In genomic region chr21:37339527-37339889, GRCh38 we compare ENCODE assay signal across 16 cellular contexts. TPM values are rescaled to one million over a fixed set of nuclear protein-coding genes. Genes with fewer than 3 reads are reported as not detected.
DNase-seq lines count a peak whose midpoint lies in the region; TF ChIP-seq lines count a peak whose summit lies in the region.
"Had no signal": no experiment of that assay in that cellular context is flagged by ENCODE, and none has a peak within 500 bp of the region (broad histone marks: within the 10 kb centered on the region; RNA-seq: fewer than 3 reads in every experiment).

No MANE protein-coding gene starts in this region.

- no peaks in the 10 kb centered on the region for H3K27me3 Mint-ChIP-seq in osteocyte (ENCODE audit: unreplicated experiment)

- H3K9me3 ChIP-seq in SJCRH30 (replicated peaks) (peaks cover 7% of the 10 kb centered on the region; the same call in 1 of the 2 replicates), esophagus muscularis mucosa (no peaks in the 10 kb centered on the region), WERI-Rb-1 (ENCODE audit: severe bottlenecking) (peaks cover 15% of the 10 kb centered on the region)

- H3K4me1 ChIP-seq in ACC112 (ENCODE audit: control insufficient read depth, insufficient read depth, low read length, unreplicated experiment), result peaks cover 19% of the 10 kb centered on the region
- H3K4me1 ChIP-seq in SJCRH30, result peaks cover 19% of the 10 kb centered on the region
- H3K4me1 ChIP-seq in esophagus muscularis mucosa, result peaks cover 19 to 21% (median 19%) of the 10 kb centered on the region in 4 donors

- H3K36me3 ChIP-seq in ACC112 (ENCODE audit: insufficient read depth, low read length), result no peaks in the 10 kb centered on the region
- H3K36me3 ChIP-seq in SJCRH30, result no peaks in the 10 kb centered on the region
- H3K36me3 ChIP-seq in esophagus muscularis mucosa, result no peaks in the 10 kb centered on the region
- H3K36me3 ChIP-seq in WERI-Rb-1, result no peaks in the 10 kb centered on the region; the same call in 1 of the 2 replicates
- H3K36me3 ChIP-seq: neural progenitor cell had no signal

- peak overlapping the region; percentile 98 for H3K27ac Mint-ChIP-seq in osteocyte (ENCODE audit: unreplicated experiment)
- H3K27ac Mint-ChIP-seq: activated T-cell treated with anti-CD3 and anti-CD28 coated beads, Interleukin-2, amount 50 U/mL, for 72 hours; H9; neural progenitor cell had no signal

- WGBS in esophagus muscularis mucosa, result 40% methylated on average over 1 of the region's 1 CpG

- DNase-seq in SJCRH30 (no peak), esophagus muscularis mucosa (ENCODE audit: extremely low spot score) (no peak), osteocyte (ENCODE audit: extremely low spot score, unreplicated experiment) (no peak), iPS-NIHi7 (ENCODE audit: extremely low spot score) (no peak), dermis blood vessel endothelial cell (no peak), WERI-Rb-1 (no peak), KBM-7 (no peak)
- DNase-seq: activated CD4-positive, alpha-beta T cell treated with anti-CD3 and anti-CD28 coated beads, Interleukin-2, amount 50 U/mL, for 4 hours; activated T-cell treated with anti-CD3 and anti-CD28 coated beads, Interleukin-2, amount 50 U/mL, for 72 hours; amygdala; DMS 273 treated with DMSO at 0.1 percent for 48 hours; H9; MM.1S; NCI-H82 had no signal

- intact Hi-C loops in esophagus muscularis mucosa (cut with DNase I), result loop anchor here (2.0 kb wide), 1 partner anchor 27 kb away; the partner anchor contains the start of gene DYRK1A

- H3K4me3 Mint-ChIP-seq in osteocyte (ENCODE audit: unreplicated experiment), result peak overlapping the region; percentile 67
- H3K4me3 Mint-ChIP-seq: activated T-cell treated with anti-CD3 and anti-CD28 coated beads, Interleukin-2, amount 50 U/mL, for 72 hours; H9; neural progenitor cell had no signal

- H2AFZ ChIP-seq in ACC112 (ENCODE audit: low read length, unreplicated experiment), result peak overlapping the region; percentile 61
- H2AFZ ChIP-seq: neural progenitor cell had no signal

- TF ChIP-seq CTCF in esophagus muscularis mucosa (IDR thresholded peaks at IDR 0.05) (no peak), osteocyte (IDR thresholded peaks at IDR 0.05) (no peak), WERI-Rb-1 (IDR thresholded peaks at IDR 0.05; ENCODE audit: low read depth, low read length) (no peak)

- H3K4me3 ChIP-seq in ACC112 (ENCODE audit: low read depth, low read length) (0 out of 2 replicates have a peak overlapping the region, but pooled peaks have one; percentile 37), SJCRH30 (peak overlapping the region; percentile 22), esophagus muscularis mucosa (no peak overlapping the region), WERI-Rb-1 (ENCODE audit: low read depth, low read length) (no peak overlapping the region)
- H3K4me3 ChIP-seq: neural progenitor cell had no signal

- TF ChIP-seq EP300 in esophagus muscularis mucosa (IDR thresholded peaks at IDR 0.05), result no peak

- H3K27ac ChIP-seq in ACC112 (ENCODE audit: low read depth, low read length), result peak overlapping the region; percentile 91
- peak overlapping the region; percentile 86 for H3K27ac ChIP-seq in SJCRH30
- peak overlapping the region; percentile 77 to 83 (median 82) for H3K27ac ChIP-seq in esophagus muscularis mucosa (replicated peaks in 1 of 4)
- H3K27ac ChIP-seq in WERI-Rb-1, result no peak overlapping the region
- H3K27ac ChIP-seq: neural progenitor cell had no signal

- no peak for TF ChIP-seq POLR2A in esophagus muscularis mucosa (IDR thresholded peaks at IDR 0.05; ENCODE audit: low read depth)

- in situ Hi-C loops in KBM-7 (cut with MboI; ENCODE audit: low pct_unique_long_range_greater_than_20kb, low sequenced_read_pairs), result no loop called here

- no peaks in the 10 kb centered on the region for H3K9me3 Mint-ChIP-seq in osteocyte (ENCODE audit: unreplicated experiment)

- H3K4me1 Mint-ChIP-seq in osteocyte (ENCODE audit: unreplicated experiment), result peaks cover 36% of the 10 kb centered on the region

- no peaks in the 10 kb centered on the region for H3K79me2 ChIP-seq in ACC112 (ENCODE audit: control insufficient read depth, insufficient read depth, low read length, unreplicated experiment)

- H3K36me3 Mint-ChIP-seq in osteocyte (ENCODE audit: unreplicated experiment), result no peaks in the 10 kb centered on the region

- H3K27me3 ChIP-seq in ACC112 (ENCODE audit: insufficient read depth, low read length) (no peaks in the 10 kb centered on the region), SJCRH30 (no peaks in the 10 kb centered on the region), esophagus muscularis mucosa (no peaks in the 10 kb centered on the region), WERI-Rb-1 (ENCODE audit: insufficient read depth, low read depth, severe bottlenecking) (no peaks in the 10 kb centered on the region)
- H3K27me3 ChIP-seq: neural progenitor cell had no signal

RNA-seq across cellular contexts. Expression of gene DYRK1A, which starts 27.1 kb away (rescaled TPM):
- total RNA-seq in SJCRH30 (2014; rRNA removed; shearing (Covaris generic)), result 59.8 and 67.5 TPM in 2 replicates
- total RNA-seq in esophagus muscularis mucosa (100 to 1,000 TPM in 1 of 4 donors, 10 to 100 TPM in 3; 81.8 to 108 (median 87.4) TPM), osteocyte (58.4 and 63.2 TPM in 2 replicates), dermis blood vessel endothelial cell (75.6 and 94.8 TPM in 2 replicates)

Comparison
In these comparisons a context has a peak if more than half of its experiments do, and no peak if none do; other contexts are left out.
1. H3K4me3 ChIP-seq: peak in ACC112 (single experiment) and SJCRH30 (single experiment); none in esophagus muscularis mucosa (0 of 4) and WERI-Rb-1 (single experiment).